ENCODE assay signal across 11 cellular contexts in the genomic region with DNA sequence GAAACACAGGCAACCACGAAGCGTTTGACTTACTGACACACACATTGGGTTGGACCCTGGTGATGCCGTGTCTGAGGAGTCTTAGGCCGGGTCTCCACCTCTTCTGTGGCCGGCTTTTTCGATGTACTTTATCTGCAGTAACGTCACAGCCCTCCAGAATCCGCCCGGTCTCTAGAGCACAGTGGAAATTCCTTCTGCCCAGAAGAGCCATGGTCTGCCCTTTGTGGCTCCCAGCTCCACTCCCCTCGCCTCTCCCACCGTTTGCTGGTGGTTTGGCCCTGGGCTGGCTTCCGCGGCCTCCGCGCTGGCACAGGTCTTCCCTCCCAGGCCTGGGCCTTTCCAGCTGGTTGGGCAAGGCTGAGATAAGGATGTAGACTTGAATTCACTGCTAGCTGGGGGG. TPM values are rescaled to one million over a fixed set of nuclear protein-coding genes. Genes with fewer than 3 reads are reported as not detected.
DNase-seq lines count a peak whose midpoint lies in the region; ATAC-seq and TF ChIP-seq lines count a peak whose summit lies in the region.
"Had no signal": no experiment of that assay in that cellular context is flagged by ENCODE, and none has a peak within 500 bp of the region (broad histone marks: within the 10 kb centered on the region; RNA-seq: fewer than 3 reads in every experiment).

No MANE protein-coding gene starts in this region.

- no peak overlapping the region for H2AFZ ChIP-seq in DND-41 (ENCODE audit: low read depth, low read length)

- no peak overlapping the region for H3K4me3 Mint-ChIP-seq in activated T-helper 17 cell treated with anti-CD3 and anti-CD28 coated beads, Interleukin-2, amount 50 U/mL, for 72 hours

- peaks cover 34% of the 10 kb centered on the region for H3K4me1 Mint-ChIP-seq in activated T-helper 17 cell treated with anti-CD3 and anti-CD28 coated beads, Interleukin-2, amount 50 U/mL, for 72 hours

- H3K9me3 ChIP-seq in DND-41 (ENCODE audit: insufficient read depth, low read length, severe bottlenecking), result no peaks in the 10 kb centered on the region
- no peaks in the 10 kb centered on the region for H3K9me3 ChIP-seq in Panc1 (ENCODE audit: control insufficient read depth, insufficient read depth, low read depth, low read length)
- no peaks in the 10 kb centered on the region for H3K9me3 ChIP-seq in cardiac muscle cell (ENCODE audit: low read depth)

- H3K27me3 Mint-ChIP-seq in activated T-helper 17 cell treated with anti-CD3 and anti-CD28 coated beads, Interleukin-2, amount 50 U/mL, for 72 hours, result no peaks in the 10 kb centered on the region

- H3K9ac ChIP-seq in DND-41 (ENCODE audit: low read depth, low read length), result no peak overlapping the region

- POLR2A ChIA-PET in Panc1 (lab: Charles Lee), result no interaction called here

- H3K79me2 ChIP-seq in DND-41 (ENCODE audit: insufficient read depth, low read length), result peaks cover 95% of the 10 kb centered on the region

- H3K27me3 ChIP-seq in DND-41 (ENCODE audit: insufficient read depth, low read length, poor library complexity) (no peaks in the 10 kb centered on the region), Panc1 (ENCODE audit: control insufficient read depth, insufficient read depth, low read length) (no peaks in the 10 kb centered on the region), cardiac muscle cell (no peaks in the 10 kb centered on the region)

- H3K9me3 Mint-ChIP-seq in activated T-helper 17 cell treated with anti-CD3 and anti-CD28 coated beads, Interleukin-2, amount 50 U/mL, for 72 hours, result no peaks in the 10 kb centered on the region

- ATAC-seq in DND-41 (ENCODE audit: insufficient read depth, low read depth) (no peak), Panc1 (no peak)
- no peak for ATAC-seq in activated T-helper 17 cell treated with anti-CD3 and anti-CD28 coated beads, Interleukin-2, amount 50 U/mL, for 72 hours (replicated peaks)

- TF ChIP-seq CTCF in DND-41 (IDR thresholded peaks at IDR 0.05; ENCODE audit: borderline replicate concordance, extremely low read depth, low read length, poor library complexity, severe bottlenecking) (no peak), Panc1 (IDR thresholded peaks at IDR 0.05) (no peak), cardiac muscle cell (IDR thresholded peaks at IDR 0.05; ENCODE audit: low read depth, low read length) (no peak)

- peak overlapping the region; percentile 35; the same call in 1 of the 2 replicates for H3K4me2 ChIP-seq in DND-41 (ENCODE audit: insufficient read depth, low read length)

- CTCF ChIA-PET in Panc1 (lab: Charles Lee), result no interaction called here

- in situ Hi-C loops in Panc1 (cut with HindIII; ENCODE audit: low pct_unique_long_range_greater_than_20kb, low sequenced_read_pairs), result no loop called here

- H3K4me1 ChIP-seq in DND-41 (ENCODE audit: insufficient read depth, low read length) (peaks cover 30% of the 10 kb centered on the region), Panc1 (ENCODE audit: control insufficient read depth, insufficient read depth, low read length) (peaks cover 32% of the 10 kb centered on the region), cardiac muscle cell (ENCODE audit: low read depth) (peaks cover 9% of the 10 kb centered on the region)

- DNase-seq in DND-41, result no peak
- no peak for DNase-seq in Panc1 (ENCODE audit: low read depth, low spot score)
- peak in 1 of 2 donors; percentile 81 for DNase-seq in cardiac muscle cell (ENCODE audit: low read depth in 1 of 2, low spot score in 1 of 2)
- peak; percentile 89 for DNase-seq in posterior vena cava (ENCODE audit: low spot score)
- DNase-seq in NK-92 (lab: John Stamatoyannopoulos, UW; ENCODE audit: unreplicated experiment), result no peak
- DNase-seq in DMS53 (lab: John Stamatoyannopoulos, UW), result no peak
- DNase-seq in NCI-H1105 (lab: John Stamatoyannopoulos, UW), result no peak
- DNase-seq: activated naive CD4-positive, alpha-beta T cell treated with anti-CD3 and anti-CD28 coated beads, Interleukin-2, amount 50 U/mL, for 16 hours; NCI-H1930; RPMI8226 had no signal

- peaks cover 39% of the 10 kb centered on the region for H3K36me3 ChIP-seq in DND-41 (ENCODE audit: insufficient read depth, low read length)
- H3K36me3 ChIP-seq in Panc1 (ENCODE audit: control insufficient read depth, insufficient read depth, low read length), result no peaks in the 10 kb centered on the region
- no peaks in the 10 kb centered on the region for H3K36me3 ChIP-seq in cardiac muscle cell

- no TSS peak for BruUV-seq in Panc1 (replicated peaks; lab: Mats Ljungman, UMichigan)

- intact Hi-C loops in Panc1 (cut with micrococcal nuclease; ENCODE audit: unreplicated experiment) (no loop called here), posterior vena cava (cut with DNase I) (no loop called here)

- H3K36me3 Mint-ChIP-seq in activated T-helper 17 cell treated with anti-CD3 and anti-CD28 coated beads, Interleukin-2, amount 50 U/mL, for 72 hours (ENCODE audit: low read depth), result peaks cover 50% of the 10 kb centered on the region

- no peak overlapping the region for H3K27ac Mint-ChIP-seq in activated T-helper 17 cell treated with anti-CD3 and anti-CD28 coated beads, Interleukin-2, amount 50 U/mL, for 72 hours

- H3K27ac ChIP-seq in DND-41 (ENCODE audit: low read length) (no peak overlapping the region), Panc1 (ENCODE audit: low read length) (peak overlapping the region; percentile 13; the same call in 1 of the 2 replicates), cardiac muscle cell (peak overlapping the region; percentile 30)

- H4K20me1 ChIP-seq in DND-41 (ENCODE audit: insufficient read depth, low read length), result peaks cover 76% of the 10 kb centered on the region

- H3K4me3 ChIP-seq in DND-41 (ENCODE audit: low read depth in 1 of 2, low read length in 2 of 2), result no peak overlapping the region
- no peak overlapping the region for H3K4me3 ChIP-seq in Panc1 (ENCODE audit: low read depth in 2 of 2, low read length in 2 of 2)
- H3K4me3 ChIP-seq in cardiac muscle cell, result no peak overlapping the region

RNA-seq across cellular contexts. Expression of a gene that starts 4.3 kb away (rescaled TPM):
- total RNA-seq in Panc1 (2021; ENCODE audit: unreplicated experiment) (62.3 TPM), cardiac muscle cell (85.0 and 88.3 TPM in 2 replicates), posterior vena cava (10 to 100 TPM; 37.5 to 43.7 TPM)
- 99.0 TPM for polyA plus RNA-seq in Panc1 (2012; ENCODE audit: insufficient read length)
- polyA plus RNA-seq in cardiac muscle cell, result 70.2 and 76.8 TPM in 2 replicates
- total RNA-seq in activated T-helper 17 cell treated with anti-CD3 and anti-CD28 coated beads, Interleukin-2, amount 50 U/mL, for 72 hours, result 10 to 100 TPM; 61.4 to 62.8 TPM

RNA-seq across cellular contexts. Expression of a gene that starts 45.1 kb away (rescaled TPM):
- total RNA-seq in Panc1 (2021; ENCODE audit: unreplicated experiment), result 157 TPM
- 337 TPM for polyA plus RNA-seq in Panc1 (2012; ENCODE audit: insufficient read length)
- 321 and 431 TPM in 2 replicates for total RNA-seq in cardiac muscle cell
- 152 and 174 TPM in 2 replicates for polyA plus RNA-seq in cardiac muscle cell
- total RNA-seq in posterior vena cava, result 100 to 1,000 TPM; 109 to 113 TPM
- total RNA-seq in activated T-helper 17 cell treated with anti-CD3 and anti-CD28 coated beads, Interleukin-2, amount 50 U/mL, for 72 hours, result 100 to 1,000 TPM; 117 to 173 TPM

RNA-seq across cellular contexts. Expression of a gene that starts 53.0 kb away (rescaled TPM):
- total RNA-seq in Panc1 (2021; ENCODE audit: unreplicated experiment) (23.4 TPM), cardiac muscle cell (4.6 and 14.1 TPM in 2 replicates), posterior vena cava (10 to 100 TPM; 14.3 to 14.7 TPM)
- 19.6 TPM for polyA plus RNA-seq in Panc1 (2012; ENCODE audit: insufficient read length)
- 7.2 and 8.8 TPM in 2 replicates for polyA plus RNA-seq in cardiac muscle cell
- 10 to 100 TPM; 15.8 to 22.3 TPM for total RNA-seq in activated T-helper 17 cell treated with anti-CD3 and anti-CD28 coated beads, Interleukin-2, amount 50 U/mL, for 72 hours
